16 cellular contexts compared by ENCODE assay signal in the genomic region with DNA sequence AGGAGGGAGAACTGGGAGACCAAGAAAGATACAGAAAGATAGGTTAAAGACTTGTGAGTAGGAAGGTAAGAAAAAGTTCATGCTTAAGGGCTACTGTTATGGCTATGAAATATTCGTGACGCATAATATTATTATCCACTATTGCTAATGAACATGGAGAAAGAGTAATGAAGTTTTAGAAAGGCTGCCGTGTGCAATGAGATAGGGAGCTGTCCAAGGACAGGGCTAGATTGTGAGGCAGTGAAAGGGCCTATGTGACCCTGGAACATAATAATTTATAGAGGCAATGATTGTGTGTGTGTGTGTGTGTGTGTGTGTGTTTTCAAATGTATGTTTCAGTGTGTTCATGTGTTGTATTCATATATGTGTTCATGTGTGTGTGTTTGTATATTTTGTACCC. TPM values are rescaled to one million over a fixed set of nuclear protein-coding genes. Genes with fewer than 3 reads are reported as not detected.
A peak's percentile ranks its signal among the peaks of the same experiment; 100 is the strongest.
DNase-seq lines count a peak whose midpoint lies in the region; ATAC-seq and TF ChIP-seq lines count a peak whose summit lies in the region.
"Had no signal": no experiment of that assay in that cellular context is flagged by ENCODE, and none has a peak within 500 bp of the region (broad histone marks: within the 10 kb centered on the region; RNA-seq: fewer than 3 reads in every experiment).

No MANE protein-coding gene starts in this region.

- no peaks in the 10 kb centered on the region for H3K27me3 Mint-ChIP-seq in T-helper 1 cell treated with Interleukin-12 subunit alpha and Interleukin-12 subunit beta and Interleukin-4 antibody, amounts not matched to agents 30 μg/mL and 1 μg/mL, for 36 hours (ENCODE audit: low read depth)

- no peaks in the 10 kb centered on the region for H3K9me3 Mint-ChIP-seq in T-helper 1 cell treated with Interleukin-12 subunit alpha and Interleukin-12 subunit beta and Interleukin-4 antibody, amounts not matched to agents 30 μg/mL and 1 μg/mL, for 36 hours

- ATAC-seq in gastrocnemius medialis (no peak), HG03175 (IDR thresholded peaks at IDR 0.05; ENCODE audit: unreplicated experiment) (no peak)
- ATAC-seq: heart left ventricle, right lobe of liver had no signal

- TF ChIP-seq CTCF in OCI-LY1 (IDR thresholded peaks at IDR 0.05; ENCODE audit: low read length) (no peak), colonic mucosa (IDR thresholded peaks at IDR 0.05) (no peak), gastrocnemius medialis (IDR thresholded peaks at IDR 0.05 in 4 of 5, conservative IDR thresholded peaks at IDR 0.05 in 1 of 5) (no peak)

- H3K4me1 ChIP-seq in OCI-LY1 (ENCODE audit: insufficient read depth, low read length, severe bottlenecking) (peaks cover 92% of the 10 kb centered on the region), colonic mucosa (peaks cover 3% of the 10 kb centered on the region), gastrocnemius medialis (peaks cover 63 to 65% of the 10 kb centered on the region in 2 donors)

- H3K36me3 ChIP-seq in OCI-LY1 (ENCODE audit: insufficient read depth, low read length) (peaks cover 36% of the 10 kb centered on the region), colonic mucosa (no peaks in the 10 kb centered on the region), gastrocnemius medialis (peaks cover 0 to 10% of the 10 kb centered on the region in 2 donors)
- H3K36me3 ChIP-seq: right lobe of liver had no signal

- DNase-seq in T-helper 1 cell = no peak
- no peak for DNase-seq in colonic mucosa
- DNase-seq in gastrocnemius medialis = no peak
- no peak for DNase-seq in NCI-H187 treated with DMSO at 0.1 percent for 48 hours (lab: John Stamatoyannopoulos, UW)
- DNase-seq in NOMO-1 (lab: John Stamatoyannopoulos, UW; ENCODE audit: unreplicated experiment in 2 of 2) = no peak
- DNase-seq: 8988T; activated CD4-positive, CD25-positive, alpha-beta regulatory T cell treated with anti-CD3 and anti-CD28 coated beads, Interleukin-2, amount 50 U/mL, for 72 hours; Caco-2; cerebellar nuclear complex; HCEC 1CT; heart left ventricle; right lobe of liver; SW 1271 had no signal

- H3K4me3 Mint-ChIP-seq in T-helper 1 cell treated with Interleukin-12 subunit alpha and Interleukin-12 subunit beta and Interleukin-4 antibody, amounts not matched to agents 30 μg/mL and 1 μg/mL, for 36 hours = peak overlapping the region; percentile 2

- intact Hi-C loops in colonic mucosa (cut with DNase I) (no loop called here), gastrocnemius medialis (cut with DNase I; ENCODE audit: low total_unique reads) (no loop called here)

- no peak for TF ChIP-seq POLR2A in gastrocnemius medialis (IDR thresholded peaks at IDR 0.05)

- peaks cover 65% of the 10 kb centered on the region for H3K4me1 Mint-ChIP-seq in T-helper 1 cell treated with Interleukin-12 subunit alpha and Interleukin-12 subunit beta and Interleukin-4 antibody, amounts not matched to agents 30 μg/mL and 1 μg/mL, for 36 hours (ENCODE audit: low read depth)

- peaks cover 47% of the 10 kb centered on the region for H3K36me3 Mint-ChIP-seq in T-helper 1 cell treated with Interleukin-12 subunit alpha and Interleukin-12 subunit beta and Interleukin-4 antibody, amounts not matched to agents 30 μg/mL and 1 μg/mL, for 36 hours (ENCODE audit: low read depth)

- no peaks in the 10 kb centered on the region for H3K9me2 ChIP-seq in OCI-LY1 (ENCODE audit: low read depth, low read length)

- H3K9ac ChIP-seq in OCI-LY1 (ENCODE audit: low read length) = no peak overlapping the region
- no peak overlapping the region for H3K9ac ChIP-seq in colonic mucosa (ENCODE audit: low read depth in 2 of 2, low read length in 2 of 2)

- no peaks in the 10 kb centered on the region for H3K9me3 ChIP-seq in OCI-LY1 (ENCODE audit: low read length)
- no peaks in the 10 kb centered on the region for H3K9me3 ChIP-seq in colonic mucosa
- no peaks in the 10 kb centered on the region for H3K9me3 ChIP-seq in gastrocnemius medialis
- H3K9me3 ChIP-seq: Caco-2, heart left ventricle, right lobe of liver had no signal

- no peak overlapping the region for H2AFZ ChIP-seq in OCI-LY1 (ENCODE audit: low read length)

- H4K20me1 ChIP-seq in OCI-LY1 (ENCODE audit: insufficient read depth, low read length) = 0 out of 2 replicates have a peak, but pooled peaks cover 7% of the 10 kb centered on the region

- peak overlapping the region; percentile 4; the same call in 1 of the 2 replicates for H3K4me2 ChIP-seq in OCI-LY1 (ENCODE audit: low read length)

- H3K4me3 ChIP-seq in OCI-LY1 (ENCODE audit: low read depth, low read length, poor library complexity, severe bottlenecking) (no peak overlapping the region), colonic mucosa (no peak overlapping the region), gastrocnemius medialis (no peak overlapping the region)
- H3K4me3 ChIP-seq: heart left ventricle, right lobe of liver had no signal

- peaks cover 100% of the 10 kb centered on the region for H3K79me2 ChIP-seq in OCI-LY1 (ENCODE audit: insufficient read depth, low read length)

- in situ Hi-C loops in gastrocnemius medialis (cut with MboI; ENCODE audit: low sequenced_read_pairs in 4 of 4) = no loop called here

- H3F3A ChIP-seq in OCI-LY1 (ENCODE audit: insufficient read depth, low read length) = 0 out of 2 replicates have a peak, but pooled peaks cover 2% of the 10 kb centered on the region

- no peaks in the 10 kb centered on the region for H3K27me3 ChIP-seq in OCI-LY1 (ENCODE audit: insufficient read depth, low read length)
- no peaks in the 10 kb centered on the region for H3K27me3 ChIP-seq in colonic mucosa
- H3K27me3 ChIP-seq in gastrocnemius medialis = no peaks in the 10 kb centered on the region
- H3K27me3 ChIP-seq: heart left ventricle, right lobe of liver had no signal

- H3K27ac ChIP-seq in OCI-LY1 (ENCODE audit: low read depth, low read length, poor library complexity, severe bottlenecking) (peak overlapping the region; percentile 45), colonic mucosa (peak overlapping the region; percentile 71), gastrocnemius medialis (peak overlapping the region; percentile 85 to 92 (median 88))
- H3K27ac ChIP-seq: right lobe of liver had no signal

- H3K27ac Mint-ChIP-seq in T-helper 1 cell treated with Interleukin-12 subunit alpha and Interleukin-12 subunit beta and Interleukin-4 antibody, amounts not matched to agents 30 μg/mL and 1 μg/mL, for 36 hours = peak overlapping the region; percentile 58

RNA-seq across cellular contexts. Expression of a gene that starts 27.7 kb away (rescaled TPM):
- total RNA-seq in colonic mucosa (100 to 1,000 TPM; 149 to 191 TPM), gastrocnemius medialis (100 to 1,000 TPM; 519 to 597 (median 557) TPM)
